Comparison of ENCODE assay signal across 28 cellular contexts in the genomic region with DNA sequence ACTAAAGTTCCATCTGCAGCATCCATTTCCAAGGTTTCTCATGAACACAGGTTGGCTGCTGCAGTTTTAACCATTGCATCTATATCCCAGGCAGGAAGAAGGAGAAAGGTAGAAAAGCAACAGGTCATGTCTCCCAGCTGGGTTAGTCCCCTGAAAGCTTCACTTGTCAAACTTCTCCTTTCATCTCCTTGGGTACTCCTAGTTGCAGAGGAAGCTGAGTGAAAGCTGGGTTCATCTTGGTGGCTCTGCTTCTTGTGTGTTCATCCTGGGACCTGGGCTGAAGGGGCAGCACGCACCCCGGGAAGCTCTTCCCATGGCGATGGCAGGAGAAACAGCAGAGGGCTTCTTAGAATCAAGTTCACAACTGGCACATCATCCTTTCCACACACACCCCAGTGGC.
A peak's percentile ranks its signal among the peaks of the same experiment; 100 is the strongest.
DNase-seq lines count a peak whose midpoint lies in the region; ATAC-seq and TF ChIP-seq lines count a peak whose summit lies in the region.
"Had no signal": no experiment of that assay in that cellular context is flagged by ENCODE, and none has a peak within 500 bp of the region (broad histone marks: within the 10 kb centered on the region; RNA-seq: fewer than 3 reads in every experiment).

No MANE protein-coding gene starts in this region.

- no peak for DNase-seq in activated CD4-positive, alpha-beta T cell treated with anti-CD3 and anti-CD28 coated beads, Interleukin-2, amount 10 ng/mL, durations not matched to agents 7 days and 5 days
- no peak for DNase-seq in activated CD4-positive, alpha-beta T cell treated with anti-CD3 and anti-CD28 coated beads for 36 hours
- DNase-seq in CD4-positive, alpha-beta memory T cell = no peak
- peak in 1 of 10 donors; percentile 43 for DNase-seq in naive thymus-derived CD8-positive, alpha-beta T cell
- DNase-seq in omental fat pad (ENCODE audit: low spot score) = no peak
- no peak for DNase-seq in right lobe of liver
- DNase-seq: 8988T; ACHN; BE2C; CD4-positive, CD25-positive, alpha-beta regulatory T cell; COR-L47; DMS53; MG63; NCI-H1105 treated with DMSO at 0.1 percent for 48 hours; NCI-H146; NCI-H1930; NCI-H2107; NCI-H524; NCI-H774; NK-92 treated with Interleukin-12 subunit alpha and Interleukin-12 subunit beta, amount 100 ng/mL, for 24 hours; PC-3; SJCRH30 had no signal

- H3K4me1 Mint-ChIP-seq in activated CD4-positive, alpha-beta T cell treated with anti-CD3 and anti-CD28 coated beads, Interleukin-2, amount 10 ng/mL, durations not matched to agents 7 days and 5 days = peaks cover 72% of the 10 kb centered on the region
- peaks cover 43% of the 10 kb centered on the region for H3K4me1 Mint-ChIP-seq in activated CD4-positive, alpha-beta T cell treated with anti-CD3 and anti-CD28 coated beads for 36 hours
- peaks cover 43 to 79% (median 61%) of the 10 kb centered on the region in 4 donors for H3K4me1 Mint-ChIP-seq in CD4-positive, alpha-beta memory T cell
- H3K4me1 Mint-ChIP-seq in naive thymus-derived CD8-positive, alpha-beta T cell = peaks cover 34 to 56% (median 52%) of the 10 kb centered on the region in 4 donors

- no peak overlapping the region for H3K4me3 Mint-ChIP-seq in activated CD4-positive, alpha-beta T cell treated with anti-CD3 and anti-CD28 coated beads, Interleukin-2, amount 10 ng/mL, durations not matched to agents 7 days and 5 days
- no peak overlapping the region for H3K4me3 Mint-ChIP-seq in activated CD4-positive, alpha-beta T cell treated with anti-CD3 and anti-CD28 coated beads for 36 hours
- peak overlapping the region in 2 of 8 donors; percentile 74 to 86 for H3K4me3 Mint-ChIP-seq in CD4-positive, alpha-beta memory T cell
- peak overlapping the region in 6 of 10 donors; percentile 56 to 79 (median 75) for H3K4me3 Mint-ChIP-seq in naive thymus-derived CD8-positive, alpha-beta T cell
- H3K4me3 Mint-ChIP-seq: CD4-positive, CD25-positive, alpha-beta regulatory T cell had no signal

- H2AFZ ChIP-seq in Loucy (ENCODE audit: low read length) = no peak overlapping the region

- H3K9me2 ChIP-seq in Loucy (replicated peaks; ENCODE audit: low read depth, low read length) = no peaks in the 10 kb centered on the region

- no peaks in the 10 kb centered on the region for H3F3A ChIP-seq in Loucy (ENCODE audit: low read depth)

- H3K4me1 ChIP-seq in CD4-positive, alpha-beta memory T cell (ENCODE audit: insufficient read depth, low read length) = peaks cover 66% of the 10 kb centered on the region
- H3K4me1 ChIP-seq in Loucy (ENCODE audit: insufficient read depth, low read length, poor library complexity, severe bottlenecking) (peaks cover 58% of the 10 kb centered on the region), right lobe of liver (no peaks in the 10 kb centered on the region)
- H3K4me1 ChIP-seq: BE2C, SJCRH30 had no signal

- POLR2A ChIA-PET in activated CD4-positive, alpha-beta T cell treated with anti-CD3 and anti-CD28 coated beads, Interleukin-2, amount 10 ng/mL, durations not matched to agents 7 days and 5 days (lab: Charles Lee) = no interaction called here
- POLR2A ChIA-PET in activated CD4-positive, alpha-beta T cell treated with anti-CD3 and anti-CD28 coated beads for 36 hours (lab: Charles Lee) = no interaction called here
- POLR2A ChIA-PET in CD4-positive, alpha-beta memory T cell (lab: Charles Lee; ENCODE audit: partially characterized antibody) = interaction anchor here (1.0 to 2.7 kb wide), 2 partner anchors 11 to 38 kb away, joined by 3 to 18 read pairs; no protein-coding TSS in a partner anchor
- POLR2A ChIA-PET in naive thymus-derived CD8-positive, alpha-beta T cell (lab: Charles Lee) = interaction anchor here (0.9 to 1.4 kb wide), 3 partner anchors 8 to 12 kb away, joined by 3 to 11 read pairs (median 4); no protein-coding TSS in a partner anchor

- peak overlapping the region; percentile 79 for H3K4me2 ChIP-seq in Loucy (ENCODE audit: low read depth, low read length, poor library complexity, severe bottlenecking)

- H3K27ac ChIP-seq in CD4-positive, alpha-beta memory T cell (ENCODE audit: low read depth, low read length) = no peak overlapping the region
- H3K27ac ChIP-seq in right lobe of liver = no peak overlapping the region
- H3K27ac ChIP-seq: SJCRH30 had no signal

- H3K36me3 ChIP-seq in CD4-positive, alpha-beta memory T cell (ENCODE audit: insufficient read depth, low read length) = no peaks in the 10 kb centered on the region
- H3K36me3 ChIP-seq in Loucy (ENCODE audit: insufficient read depth, low read length) (no peaks in the 10 kb centered on the region), right lobe of liver (no peaks in the 10 kb centered on the region)
- H3K36me3 ChIP-seq: BE2C, MG63, SJCRH30 had no signal

- no peaks in the 10 kb centered on the region for H3K9me3 Mint-ChIP-seq in activated CD4-positive, alpha-beta T cell treated with anti-CD3 and anti-CD28 coated beads, Interleukin-2, amount 10 ng/mL, durations not matched to agents 7 days and 5 days
- no peaks in the 10 kb centered on the region for H3K9me3 Mint-ChIP-seq in activated CD4-positive, alpha-beta T cell treated with anti-CD3 and anti-CD28 coated beads for 36 hours (ENCODE audit: low read depth)
- no peaks in the 10 kb centered on the region for H3K9me3 Mint-ChIP-seq in CD4-positive, alpha-beta memory T cell
- no peaks in the 10 kb centered on the region for H3K9me3 Mint-ChIP-seq in naive thymus-derived CD8-positive, alpha-beta T cell

- H3K9ac ChIP-seq in Loucy (ENCODE audit: low read depth, low read length, poor library complexity, severe bottlenecking) = no peak overlapping the region

- CTCF ChIA-PET in activated CD4-positive, alpha-beta T cell treated with anti-CD3 and anti-CD28 coated beads, Interleukin-2, amount 10 ng/mL, durations not matched to agents 7 days and 5 days (lab: Charles Lee) = interaction anchor here (1.3 kb wide), 1 partner anchor 10 kb away, joined by 3 read pairs; no protein-coding TSS in a partner anchor
- CTCF ChIA-PET in activated CD4-positive, alpha-beta T cell treated with anti-CD3 and anti-CD28 coated beads for 36 hours (lab: Charles Lee) = no interaction called here
- CTCF ChIA-PET in CD4-positive, alpha-beta memory T cell (lab: Charles Lee; ENCODE audit: partially characterized antibody) = interaction anchor here (0.6 to 0.8 kb wide), 2 partner anchors 11 to 22 kb away, joined by 3 to 4 read pairs; no protein-coding TSS in a partner anchor

- H3K79me2 ChIP-seq in Loucy (ENCODE audit: insufficient read depth, low read length) = no peaks in the 10 kb centered on the region

- H3K27ac Mint-ChIP-seq in activated CD4-positive, alpha-beta T cell treated with anti-CD3 and anti-CD28 coated beads, Interleukin-2, amount 10 ng/mL, durations not matched to agents 7 days and 5 days = peak overlapping the region; percentile 90
- H3K27ac Mint-ChIP-seq in activated CD4-positive, alpha-beta T cell treated with anti-CD3 and anti-CD28 coated beads for 36 hours = no peak overlapping the region
- peak overlapping the region; percentile 48 to 91 (median 82) for H3K27ac Mint-ChIP-seq in CD4-positive, alpha-beta memory T cell
- H3K27ac Mint-ChIP-seq in naive thymus-derived CD8-positive, alpha-beta T cell = peak overlapping the region; percentile 19 to 92 (median 74)
- H3K27ac Mint-ChIP-seq: CD4-positive, CD25-positive, alpha-beta regulatory T cell had no signal

- H3K9me3 ChIP-seq in CD4-positive, alpha-beta memory T cell (ENCODE audit: control insufficient read depth in 1 of 2, low read length in 2 of 2) = no peaks in the 10 kb centered on the region
- no peaks in the 10 kb centered on the region for H3K9me3 ChIP-seq in Loucy (ENCODE audit: insufficient read depth, low read depth, low read length)
- H3K9me3 ChIP-seq in right lobe of liver = no peaks in the 10 kb centered on the region
- H3K9me3 ChIP-seq: BE2C, MG63, SJCRH30 had no signal

- no peaks in the 10 kb centered on the region for H3K27me3 ChIP-seq in CD4-positive, alpha-beta memory T cell (ENCODE audit: insufficient read depth, low read length)
- H3K27me3 ChIP-seq in Loucy (ENCODE audit: insufficient read depth, low read length, poor library complexity, severe bottlenecking) (no peaks in the 10 kb centered on the region), right lobe of liver (no peaks in the 10 kb centered on the region)
- H3K27me3 ChIP-seq: BE2C, MG63 had no signal

- H3K36me3 Mint-ChIP-seq in activated CD4-positive, alpha-beta T cell treated with anti-CD3 and anti-CD28 coated beads, Interleukin-2, amount 10 ng/mL, durations not matched to agents 7 days and 5 days (ENCODE audit: low read depth) = peaks cover 4% of the 10 kb centered on the region
- H3K36me3 Mint-ChIP-seq in activated CD4-positive, alpha-beta T cell treated with anti-CD3 and anti-CD28 coated beads for 36 hours (ENCODE audit: low read depth) = no peaks in the 10 kb centered on the region
- H3K36me3 Mint-ChIP-seq in CD4-positive, alpha-beta memory T cell = no peaks in the 10 kb centered on the region
- H3K36me3 Mint-ChIP-seq in naive thymus-derived CD8-positive, alpha-beta T cell = no peaks in the 10 kb centered on the region
- H3K36me3 Mint-ChIP-seq: CD4-positive, CD25-positive, alpha-beta regulatory T cell had no signal

- no peaks in the 10 kb centered on the region for H4K20me1 ChIP-seq in Loucy (ENCODE audit: insufficient read depth, low read length, poor library complexity, severe bottlenecking)

- no peak for ATAC-seq in activated CD4-positive, alpha-beta T cell treated with anti-CD3 and anti-CD28 coated beads for 36 hours
- ATAC-seq in naive thymus-derived CD8-positive, alpha-beta T cell = no peak
- ATAC-seq in GM21447 (IDR thresholded peaks at IDR 0.05; ENCODE audit: unreplicated experiment) (no peak), omental fat pad (ENCODE audit: low FRiP score) (no peak), right lobe of liver (no peak)
- ATAC-seq: HCT116, K562, PC-3, Right ventricle myocardium inferior, SK-N-SH treated with all-trans-retinoic acid at 6 μM for 48 hours had no signal

- peaks cover 18% of the 10 kb centered on the region for H3K27me3 Mint-ChIP-seq in activated CD4-positive, alpha-beta T cell treated with anti-CD3 and anti-CD28 coated beads, Interleukin-2, amount 10 ng/mL, durations not matched to agents 7 days and 5 days
- no peaks in the 10 kb centered on the region for H3K27me3 Mint-ChIP-seq in activated CD4-positive, alpha-beta T cell treated with anti-CD3 and anti-CD28 coated beads for 36 hours
- no peaks in the 10 kb centered on the region for H3K27me3 Mint-ChIP-seq in CD4-positive, alpha-beta memory T cell
- H3K27me3 Mint-ChIP-seq in naive thymus-derived CD8-positive, alpha-beta T cell = no peaks in the 10 kb centered on the region

- 89% methylated on average over 3 of the region's 3 CpGs for WGBS in right lobe of liver (ENCODE audit: insufficient coverage, low coverage, low lambda C conversion rate, missing lambda C conversion rate)

- no peak overlapping the region for H3K4me3 ChIP-seq in CD4-positive, alpha-beta memory T cell (ENCODE audit: low read length in 2 of 2)
- peak overlapping the region; percentile 60 for H3K4me3 ChIP-seq in Loucy (ENCODE audit: low read length, poor library complexity, severe bottlenecking)
- no peak overlapping the region for H3K4me3 ChIP-seq in right lobe of liver
- H3K4me3 ChIP-seq: K562, MG63, SJCRH30 had no signal

- TF ChIP-seq CTCF in Loucy (conservative IDR thresholded peaks at IDR 0.05; ENCODE audit: low read length) (no peak), omental fat pad (IDR thresholded peaks at IDR 0.05) (no peak), right lobe of liver (IDR thresholded peaks at IDR 0.05) (no peak)

- intact Hi-C loops in activated CD4-positive, alpha-beta T cell treated with anti-CD3 and anti-CD28 coated beads for 36 hours (cut with DNase I, micrococcal nuclease) = no loop called here
- intact Hi-C loops in CD4-positive, alpha-beta memory T cell (cut with micrococcal nuclease) = no loop called here
- intact Hi-C loops in right lobe of liver (cut with DNase I) = no loop called here

- TF ChIP-seq POLR2A in right lobe of liver (IDR thresholded peaks at IDR 0.05) = no peak

Comparison
In these comparisons a context has a peak if more than half of its experiments do, and no peak if none do; other contexts are left out.
1. H3K4me3 Mint-ChIP-seq: peak in naive thymus-derived CD8-positive, alpha-beta T cell (6 of 10); none in activated CD4-positive, alpha-beta T cell treated with anti-CD3 and anti-CD28 coated beads, Interleukin-2, amount 10 ng/mL, durations not matched to agents 7 days and 5 days (single experiment) and activated CD4-positive, alpha-beta T cell treated with anti-CD3 and anti-CD28 coated beads for 36 hours (single experiment).
2. POLR2A ChIA-PET loops: an anchor here in CD4-positive, alpha-beta memory T cell (1.0 to 2.7 kb wide) and naive thymus-derived CD8-positive, alpha-beta T cell (0.9 to 1.4 kb wide); none called in activated CD4-positive, alpha-beta T cell treated with anti-CD3 and anti-CD28 coated beads, Interleukin-2, amount 10 ng/mL, durations not matched to agents 7 days and 5 days and activated CD4-positive, alpha-beta T cell treated with anti-CD3 and anti-CD28 coated beads for 36 hours.